Comparison of ENCODE assay signal across 1 cellular context in the genomic region with DNA sequence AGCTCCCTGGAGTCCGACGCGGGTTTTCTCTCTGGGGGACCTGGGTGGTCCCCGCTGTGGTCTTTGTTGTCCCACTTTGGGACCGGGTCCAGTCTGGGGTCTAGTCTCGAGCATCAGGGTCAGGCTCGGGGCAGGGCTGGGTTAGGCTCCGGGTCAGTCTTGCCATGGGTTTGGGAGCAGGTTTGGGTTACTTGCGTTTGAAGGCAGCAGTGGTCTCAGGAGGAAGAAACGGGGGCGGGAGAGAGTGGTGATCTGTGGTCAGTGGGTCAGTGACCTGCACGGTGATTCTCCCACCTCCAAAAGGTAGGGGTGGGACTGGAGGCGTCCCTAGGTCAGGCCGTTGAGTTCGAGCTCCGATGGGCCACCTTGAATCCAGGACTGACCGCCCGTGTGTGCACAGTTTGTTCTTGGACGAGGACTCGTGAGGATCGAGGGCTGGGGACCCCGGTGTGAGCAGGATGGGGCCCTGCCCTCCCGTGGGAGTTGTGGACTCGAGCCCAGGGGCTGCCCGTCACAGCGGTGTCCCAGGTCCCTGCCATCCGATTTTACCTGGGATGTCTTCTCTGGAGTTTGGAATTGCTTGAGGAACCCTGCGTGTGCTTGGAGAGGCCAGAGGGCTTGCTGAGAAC.
TF ChIP-seq lines count a peak whose summit lies in the region.

No MANE protein-coding gene starts in this region.

TF ChIP-seq in GM23338, 12 proteins besides CTCF, POLR2A, EP300 and RAD21:
- no peak for TF ChIP-seq POLR2AphosphoS5 (IDR thresholded peaks at IDR 0.05; ENCODE audit: low read depth)
- no peak for TF ChIP-seq ZNF114 (CRISPR knock-in tag; IDR thresholded peaks at IDR 0.05)
- TF ChIP-seq ETS1 (IDR thresholded peaks at IDR 0.05), result no peak
- TF ChIP-seq JUNB (IDR thresholded peaks at IDR 0.05; ENCODE audit: unreplicated experiment), result no peak
- no peak for TF ChIP-seq STAT1 (IDR thresholded peaks at IDR 0.05; ENCODE audit: unreplicated experiment)
- TF ChIP-seq EZH2phosphoT487 (IDR thresholded peaks at IDR 0.05; ENCODE audit: unreplicated experiment), result no peak
- TF ChIP-seq NANOG (IDR thresholded peaks at IDR 0.05; ENCODE audit: borderline replicate concordance), result no peak
- no peak for TF ChIP-seq ZNF462 (CRISPR knock-in tag; IDR thresholded peaks at IDR 0.05)
- TF ChIP-seq, protein P1, sequence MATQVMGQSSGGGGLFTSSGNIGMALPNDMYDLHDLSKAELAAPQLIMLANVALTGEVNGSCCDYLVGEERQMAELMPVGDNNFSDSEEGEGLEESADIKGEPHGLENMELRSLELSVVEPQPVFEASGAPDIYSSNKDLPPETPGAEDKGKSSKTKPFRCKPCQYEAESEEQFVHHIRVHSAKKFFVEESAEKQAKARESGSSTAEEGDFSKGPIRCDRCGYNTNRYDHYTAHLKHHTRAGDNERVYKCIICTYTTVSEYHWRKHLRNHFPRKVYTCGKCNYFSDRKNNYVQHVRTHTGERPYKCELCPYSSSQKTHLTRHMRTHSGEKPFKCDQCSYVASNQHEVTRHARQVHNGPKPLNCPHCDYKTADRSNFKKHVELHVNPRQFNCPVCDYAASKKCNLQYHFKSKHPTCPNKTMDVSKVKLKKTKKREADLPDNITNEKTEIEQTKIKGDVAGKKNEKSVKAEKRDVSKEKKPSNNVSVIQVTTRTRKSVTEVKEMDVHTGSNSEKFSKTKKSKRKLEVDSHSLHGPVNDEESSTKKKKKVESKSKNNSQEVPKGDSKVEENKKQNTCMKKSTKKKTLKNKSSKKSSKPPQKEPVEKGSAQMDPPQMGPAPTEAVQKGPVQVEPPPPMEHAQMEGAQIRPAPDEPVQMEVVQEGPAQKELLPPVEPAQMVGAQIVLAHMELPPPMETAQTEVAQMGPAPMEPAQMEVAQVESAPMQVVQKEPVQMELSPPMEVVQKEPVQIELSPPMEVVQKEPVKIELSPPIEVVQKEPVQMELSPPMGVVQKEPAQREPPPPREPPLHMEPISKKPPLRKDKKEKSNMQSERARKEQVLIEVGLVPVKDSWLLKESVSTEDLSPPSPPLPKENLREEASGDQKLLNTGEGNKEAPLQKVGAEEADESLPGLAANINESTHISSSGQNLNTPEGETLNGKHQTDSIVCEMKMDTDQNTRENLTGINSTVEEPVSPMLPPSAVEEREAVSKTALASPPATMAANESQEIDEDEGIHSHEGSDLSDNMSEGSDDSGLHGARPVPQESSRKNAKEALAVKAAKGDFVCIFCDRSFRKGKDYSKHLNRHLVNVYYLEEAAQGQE (IDR thresholded peaks at IDR 0.05; ENCODE audit: unreplicated experiment), result no peak
- TF ChIP-seq EZH2 (IDR thresholded peaks at IDR 0.05; ENCODE audit: low read depth, unreplicated experiment), result no peak
- no peak for TF ChIP-seq CREB1 (CRISPR knock-in tag; IDR thresholded peaks at IDR 0.05; ENCODE audit: low read depth)
